Comparison of ENCODE assay signal across 8 cellular contexts in the genomic region with DNA sequence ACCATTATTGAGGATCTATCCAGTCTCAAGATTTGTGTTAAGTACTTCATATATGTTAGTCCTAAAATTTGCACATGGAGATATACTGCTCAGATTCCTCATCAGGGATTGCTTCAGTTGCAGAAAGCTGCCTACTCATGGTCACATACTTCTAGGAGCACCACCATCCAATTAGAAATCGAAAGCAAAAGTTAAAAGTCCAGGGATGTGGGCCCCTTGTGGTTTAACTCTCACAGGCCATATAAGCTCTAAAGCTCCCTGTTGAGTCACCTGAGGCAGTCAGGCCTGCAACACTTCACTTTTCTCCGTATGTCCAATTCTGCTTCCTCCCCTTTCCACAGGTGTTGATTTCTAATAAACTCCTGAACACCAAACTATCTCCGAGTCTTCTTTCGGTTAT.
DNase-seq lines count a peak whose midpoint lies in the region; TF ChIP-seq lines count a peak whose summit lies in the region.

No MANE protein-coding gene starts in this region.

- peak overlapping the region; percentile 47 for H3K4me3 Mint-ChIP-seq in activated naive CD4-positive, alpha-beta T cell treated with anti-CD3 and anti-CD28 coated beads, Interleukin-2, amount 50 U/mL, for 24 hours

- peaks cover 70% of the 10 kb centered on the region for H3K4me1 Mint-ChIP-seq in activated naive CD4-positive, alpha-beta T cell treated with anti-CD3 and anti-CD28 coated beads, Interleukin-2, amount 50 U/mL, for 24 hours

- POLR2A ChIA-PET in HEK293 (lab: Yijun Ruan, JAX) = no interaction called here

- H3K27ac ChIP-seq in HEK293 (ENCODE audit: extremely low read depth, low read depth, low read length) = no peak overlapping the region

- H3K4me3 ChIP-seq in HEK293 (ENCODE audit: low read depth, low read length) = no peak overlapping the region

- H3K36me3 Mint-ChIP-seq in activated naive CD4-positive, alpha-beta T cell treated with anti-CD3 and anti-CD28 coated beads, Interleukin-2, amount 50 U/mL, for 24 hours = peaks cover 26% of the 10 kb centered on the region

- H3K36me3 ChIP-seq in HEK293 (ENCODE audit: control insufficient read depth in 2 of 2, insufficient read depth in 1 of 2, low read length in 2 of 2) = peaks cover 0 to 9% of the 10 kb centered on the region in 2 experiments; a peak in 1 of 3 replicates

- CTCF ChIA-PET in HEK293 (lab: Yijun Ruan, JAX) = no interaction called here

- H3K9me3 ChIP-seq in HEK293 (ENCODE audit: control insufficient read depth, insufficient read depth, low read depth, low read length) = no peaks in the 10 kb centered on the region

- DNase-seq in activated naive CD4-positive, alpha-beta T cell treated with Interleukin-2 at 50 U/mL for 16 hours = peak; percentile 29
- no peak for DNase-seq in activated naive CD4-positive, alpha-beta T cell treated with anti-CD3 and anti-CD28 coated beads, Interleukin-2, amount 50 U/mL, for 16 hours
- DNase-seq in LHCN-M2 (ENCODE audit: low read depth) = peak; percentile 62
- DNase-seq in myocyte (ENCODE audit: low read depth) = peak; percentile 28
- no peak for DNase-seq in NCI-H1092 treated with DMSO at 0.1 percent for 48 hours (lab: John Stamatoyannopoulos, UW)
- no peak for DNase-seq in NCI-H2227 (lab: John Stamatoyannopoulos, UW; ENCODE audit: unreplicated experiment)

- H3K27me3 Mint-ChIP-seq in activated naive CD4-positive, alpha-beta T cell treated with anti-CD3 and anti-CD28 coated beads, Interleukin-2, amount 50 U/mL, for 24 hours = no peaks in the 10 kb centered on the region

- H3K4me1 ChIP-seq in HEK293 (ENCODE audit: control insufficient read depth, insufficient read depth, low read length) = no peaks in the 10 kb centered on the region

- peak overlapping the region; percentile 79 for H3K27ac Mint-ChIP-seq in activated naive CD4-positive, alpha-beta T cell treated with anti-CD3 and anti-CD28 coated beads, Interleukin-2, amount 50 U/mL, for 24 hours

- no peaks in the 10 kb centered on the region for H3K9me3 Mint-ChIP-seq in activated naive CD4-positive, alpha-beta T cell treated with anti-CD3 and anti-CD28 coated beads, Interleukin-2, amount 50 U/mL, for 24 hours

- no peak for TF ChIP-seq CTCF in HEK293 (tag by site-specific recombination; IDR thresholded peaks at IDR 0.05)

TF ChIP-seq in HEK293, 187 proteins besides CTCF, POLR2A, EP300 and RAD21:
- TF ChIP-seq, protein P1, sequence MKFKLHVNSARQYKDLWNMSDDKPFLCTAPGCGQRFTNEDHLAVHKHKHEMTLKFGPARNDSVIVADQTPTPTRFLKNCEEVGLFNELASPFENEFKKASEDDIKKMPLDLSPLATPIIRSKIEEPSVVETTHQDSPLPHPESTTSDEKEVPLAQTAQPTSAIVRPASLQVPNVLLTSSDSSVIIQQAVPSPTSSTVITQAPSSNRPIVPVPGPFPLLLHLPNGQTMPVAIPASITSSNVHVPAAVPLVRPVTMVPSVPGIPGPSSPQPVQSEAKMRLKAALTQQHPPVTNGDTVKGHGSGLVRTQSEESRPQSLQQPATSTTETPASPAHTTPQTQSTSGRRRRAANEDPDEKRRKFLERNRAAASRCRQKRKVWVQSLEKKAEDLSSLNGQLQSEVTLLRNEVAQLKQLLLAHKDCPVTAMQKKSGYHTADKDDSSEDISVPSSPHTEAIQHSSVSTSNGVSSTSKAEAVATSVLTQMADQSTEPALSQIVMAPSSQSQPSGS (tag by site-specific recombination; IDR thresholded peaks at IDR 0.05; ENCODE audit: low read depth) = no peak
- TF ChIP-seq ZNF692 (tag by site-specific recombination; IDR thresholded peaks at IDR 0.05) = 0 out of 2 replicates have a peak, but pooled peaks have one; percentile 32
- TF ChIP-seq ZNF157 (tag by site-specific recombination; IDR thresholded peaks at IDR 0.05) = no peak
- TF ChIP-seq IKZF3 (tag by site-specific recombination; IDR thresholded peaks at IDR 0.05) = no peak
- no peak for TF ChIP-seq KLF9 (tag by site-specific recombination; IDR thresholded peaks at IDR 0.05; ENCODE audit: low read depth)
- no peak for TF ChIP-seq ZSCAN18 (tag by site-specific recombination; IDR thresholded peaks at IDR 0.05)
- TF ChIP-seq HOXC10 (CRISPR knock-in tag; IDR thresholded peaks at IDR 0.05) = no peak
- no peak for TF ChIP-seq ZBTB1 (tag by site-specific recombination; IDR thresholded peaks at IDR 0.05)

Comparison
In these comparisons a context has a peak if more than half of its experiments do, and no peak if none do; other contexts are left out.
1. DNase-seq: peak in activated naive CD4-positive, alpha-beta T cell treated with Interleukin-2 at 50 U/mL for 16 hours (single experiment), LHCN-M2 (single experiment) and myocyte (single experiment); none in activated naive CD4-positive, alpha-beta T cell treated with anti-CD3 and anti-CD28 coated beads, Interleukin-2, amount 50 U/mL, for 16 hours (single experiment), NCI-H1092 treated with DMSO at 0.1 percent for 48 hours (single experiment) and NCI-H2227 (single experiment).